Comparison of ENCODE assay signal across 10 cellular contexts in genomic region chr2:113858764-113859163, GRCh38. TPM values are rescaled to one million over a fixed set of nuclear protein-coding genes. Genes with fewer than 3 reads are reported as not detected.
DNase-seq lines count a peak whose midpoint lies in the region; ATAC-seq and TF ChIP-seq lines count a peak whose summit lies in the region.
"Had no signal": no experiment of that assay in that cellular context is flagged by ENCODE, and none has a peak within 500 bp of the region (broad histone marks: within the 10 kb centered on the region; RNA-seq: fewer than 3 reads in every experiment).

No MANE protein-coding gene starts in this region.

- H3K9me2 ChIP-seq in HCT116 (ENCODE audit: insufficient read depth), result no peaks in the 10 kb centered on the region

- RAD21 ChIA-PET in HCT116 (lab: Charles Lee; ENCODE audit: low non-redundant PET in 1 of 2, low total read pairs in 2 of 2, uncharacterized antibody in 2 of 2, unreplicated experiment in 2 of 2), result no interaction called here

- no peak overlapping the region for H2AFZ ChIP-seq in HCT116 (ENCODE audit: low read depth, low read length, poor library complexity, severe bottlenecking)
- H2AFZ ChIP-seq: neural progenitor cell had no signal

- no peak for TF ChIP-seq RAD21 in HCT116 (IDR thresholded peaks at IDR 0.05; ENCODE audit: low read depth)

- 88 to 91% methylated on average over 5 of the region's 5 CpGs for WGBS in thyroid gland, 2 donors

- H3K4me3 ChIP-seq in HCT116 (replicated peaks in 1 of 2; ENCODE audit: low read depth in 1 of 2, low read length in 2 of 2), result no peak overlapping the region
- H3K4me3 ChIP-seq in fibroblast of the aortic adventitia (ENCODE audit: low read depth, low read length), result no peak overlapping the region
- no peak overlapping the region for H3K4me3 ChIP-seq in subcutaneous abdominal adipose tissue (ENCODE audit: low read depth in 1 of 5, low read length in 5 of 5)
- no peak overlapping the region for H3K4me3 ChIP-seq in thyroid gland (replicated peaks in 1 of 3)
- H3K4me3 ChIP-seq: neural progenitor cell had no signal

- BruUV-seq in HCT116 (replicated peaks; lab: Mats Ljungman, UMichigan), result no TSS peak

- no peaks in the 10 kb centered on the region for H3K36me3 ChIP-seq in HCT116 (ENCODE audit: control insufficient read depth in 1 of 2, insufficient read depth in 2 of 2, low read length in 2 of 2)
- no peaks in the 10 kb centered on the region for H3K36me3 ChIP-seq in subcutaneous abdominal adipose tissue (ENCODE audit: control insufficient read depth in 5 of 5, insufficient read depth in 5 of 5, low read length in 5 of 5)
- H3K36me3 ChIP-seq in thyroid gland, result no peaks in the 10 kb centered on the region
- H3K36me3 ChIP-seq: neural progenitor cell, WERI-Rb-1 had no signal

- peak; percentile 54; the same call in 1 of the 2 replicates for ATAC-seq in HCT116
- no peak for ATAC-seq in Right ventricle myocardium inferior

- intact Hi-C loops in HCT116 (cut with micrococcal nuclease), result no loop called here
- intact Hi-C loops in Right ventricle myocardium inferior (cut with DNase I), result no loop called here
- intact Hi-C loops in thyroid gland (cut with DNase I), result no loop called here

- H3K9me3 ChIP-seq in HCT116 (ENCODE audit: control insufficient read depth in 1 of 2, insufficient read depth in 1 of 2, low read depth in 1 of 2, low read length in 2 of 2) (no peaks in the 10 kb centered on the region), subcutaneous abdominal adipose tissue (ENCODE audit: control insufficient read depth in 5 of 5, low read length in 5 of 5) (no peaks in the 10 kb centered on the region), thyroid gland (no peaks in the 10 kb centered on the region)

- CTCF ChIA-PET in HCT116 (lab: Charles Lee), result no interaction called here

- POLR2A ChIA-PET in HCT116 (lab: Charles Lee), result no interaction called here

- H3K9ac ChIP-seq in HCT116 (ENCODE audit: low read length), result no peak overlapping the region
- H3K9ac ChIP-seq in subcutaneous abdominal adipose tissue (ENCODE audit: low read length in 5 of 5), result no peak overlapping the region
- H3K9ac ChIP-seq: neural progenitor cell had no signal

- H3K4me1 ChIP-seq in HCT116 (ENCODE audit: control insufficient read depth in 1 of 2, insufficient read depth in 2 of 2, low read length in 2 of 2) (peaks cover 0 to 10% of the 10 kb centered on the region in 2 experiments; a peak in 1 of 4 replicates), subcutaneous abdominal adipose tissue (ENCODE audit: control insufficient read depth in 5 of 5, insufficient read depth in 5 of 5, low read length in 5 of 5) (peaks cover 0 to 5% (median 0%) of the 10 kb centered on the region in 5 donors), thyroid gland (no peaks in the 10 kb centered on the region)
- H3K4me1 ChIP-seq: neural progenitor cell had no signal

- H3K4me2 ChIP-seq in HCT116 (ENCODE audit: low read length), result no peak overlapping the region
- H3K4me2 ChIP-seq: neural progenitor cell had no signal

- TF ChIP-seq POLR2A in HCT116 (IDR thresholded peaks at IDR 0.05; ENCODE audit: borderline replicate concordance, extremely low read depth, insufficient read depth, insufficient read length) (no peak), thyroid gland (IDR thresholded peaks at IDR 0.05) (no peak)

- H3K79me2 ChIP-seq in HCT116 (ENCODE audit: insufficient read depth, low read length), result no peaks in the 10 kb centered on the region

- DNase-seq in HCT116 (ENCODE audit: low read depth, low spot score) (no peak), SW 1271 (lab: John Stamatoyannopoulos, UW) (peak; percentile 47 to 82), fibroblast of the aortic adventitia (ENCODE audit: low read depth) (peak; percentile 90), Right ventricle myocardium inferior (ENCODE audit: missing footprints) (no peak), GM10266 (ENCODE audit: extremely low spot score) (no peak), thyroid gland (no peak), NCI-H774 (lab: John Stamatoyannopoulos, UW) (no peak)
- DNase-seq: WERI-Rb-1 had no signal

- H3K27ac ChIP-seq in HCT116 (ENCODE audit: low read depth, low read length) (no peak overlapping the region), subcutaneous abdominal adipose tissue (ENCODE audit: low read depth, low read length) (peak overlapping the region; percentile 27), thyroid gland (no peak overlapping the region)
- H3K27ac ChIP-seq: neural progenitor cell, WERI-Rb-1 had no signal

- no peak for TF ChIP-seq CTCF in HCT116 (IDR thresholded peaks at IDR 0.05 in 2 of 3, conservative IDR thresholded peaks at IDR 0.05 in 1 of 3; ENCODE audit: borderline replicate concordance in 1 of 3, insufficient read depth in 1 of 3, low read depth in 2 of 3, low read length in 2 of 3)
- no peak for TF ChIP-seq CTCF in fibroblast of the aortic adventitia (IDR thresholded peaks at IDR 0.05; ENCODE audit: insufficient read depth, low read length)
- no peak for TF ChIP-seq CTCF in GM10266 (IDR thresholded peaks at IDR 0.05; ENCODE audit: control insufficient read depth, insufficient read depth, low read depth, missing control alignments)
- TF ChIP-seq CTCF in thyroid gland (IDR thresholded peaks at IDR 0.05), result no peak

- H3K27me3 ChIP-seq in HCT116 (ENCODE audit: insufficient read depth, low read length) (no peaks in the 10 kb centered on the region), subcutaneous abdominal adipose tissue (ENCODE audit: control insufficient read depth in 5 of 5, insufficient read depth in 4 of 5, low read length in 5 of 5) (no peaks in the 10 kb centered on the region), thyroid gland (no peaks in the 10 kb centered on the region)
- H3K27me3 ChIP-seq: neural progenitor cell had no signal

- H4K20me1 ChIP-seq in HCT116 (ENCODE audit: insufficient read depth), result no peaks in the 10 kb centered on the region

TF ChIP-seq in HCT116, 20 proteins besides CTCF, POLR2A, EP300 and RAD21 (continues in another document):
- no peak for TF ChIP-seq ZBTB33 (IDR thresholded peaks at IDR 0.05; ENCODE audit: extremely low read depth, insufficient replicate concordance, low read length)
- TF ChIP-seq ELF1 (IDR thresholded peaks at IDR 0.05; ENCODE audit: borderline replicate concordance, low read depth), result no peak
- TF ChIP-seq REST (IDR thresholded peaks at IDR 0.05; ENCODE audit: low read depth), result no peak
- TF ChIP-seq, protein P1, sequence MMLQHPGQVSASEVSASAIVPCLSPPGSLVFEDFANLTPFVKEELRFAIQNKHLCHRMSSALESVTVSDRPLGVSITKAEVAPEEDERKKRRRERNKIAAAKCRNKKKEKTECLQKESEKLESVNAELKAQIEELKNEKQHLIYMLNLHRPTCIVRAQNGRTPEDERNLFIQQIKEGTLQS (IDR thresholded peaks at IDR 0.05), result no peak
- TF ChIP-seq ZNF274 (IDR thresholded peaks at IDR 0.05; ENCODE audit: low read depth, low read length), result no peak
- no peak for TF ChIP-seq EGR1 (IDR thresholded peaks at IDR 0.05; ENCODE audit: low read depth)
- no peak for TF ChIP-seq CEBPB (IDR thresholded peaks at IDR 0.05; ENCODE audit: low read depth)
- no peak for TF ChIP-seq SP1 (IDR thresholded peaks at IDR 0.05; ENCODE audit: low read depth)
- no peak for TF ChIP-seq FOSL1 (IDR thresholded peaks at IDR 0.05; ENCODE audit: low read depth)
- no peak for TF ChIP-seq SIN3A (IDR thresholded peaks at IDR 0.05; ENCODE audit: low read depth)
- TF ChIP-seq CBX3 (IDR thresholded peaks at IDR 0.05; ENCODE audit: low read depth), result no peak
- no peak for TF ChIP-seq ZFX (IDR thresholded peaks at IDR 0.05)
- no peak for TF ChIP-seq YY1 (IDR thresholded peaks at IDR 0.05; ENCODE audit: extremely low read depth, insufficient replicate concordance, low read depth, low read length)
- TF ChIP-seq JUND (IDR thresholded peaks at IDR 0.05), result no peak

RNA-seq across cellular contexts. Expression of gene ACTR3, which starts 31.1 kb away (rescaled TPM):
- total RNA-seq in HCT116 (2021; ENCODE audit: unreplicated experiment) (232 TPM), fibroblast of the aortic adventitia (ENCODE audit: low replicate concordance) (130 and 236 TPM in 2 replicates), Right ventricle myocardium inferior (115 TPM), thyroid gland (100 to 1,000 TPM in 3 of 4 donors, 10 to 100 TPM in 1; 83.9 to 126 (median 102) TPM)
- 152 and 169 TPM in 2 replicates for polyA plus RNA-seq in HCT116 (2012)

Comparison
In these comparisons a context has a peak if more than half of its experiments do, and no peak if none do; other contexts are left out.
1. DNase-seq: peak in SW 1271 (2 of 2) and fibroblast of the aortic adventitia (single experiment); none in HCT116 (single experiment), Right ventricle myocardium inferior (single experiment), GM10266 (single experiment), thyroid gland (0 of 2) and NCI-H774 (single experiment).